Comparison of ENCODE assay signal across 7 cellular contexts in the genomic region with DNA sequence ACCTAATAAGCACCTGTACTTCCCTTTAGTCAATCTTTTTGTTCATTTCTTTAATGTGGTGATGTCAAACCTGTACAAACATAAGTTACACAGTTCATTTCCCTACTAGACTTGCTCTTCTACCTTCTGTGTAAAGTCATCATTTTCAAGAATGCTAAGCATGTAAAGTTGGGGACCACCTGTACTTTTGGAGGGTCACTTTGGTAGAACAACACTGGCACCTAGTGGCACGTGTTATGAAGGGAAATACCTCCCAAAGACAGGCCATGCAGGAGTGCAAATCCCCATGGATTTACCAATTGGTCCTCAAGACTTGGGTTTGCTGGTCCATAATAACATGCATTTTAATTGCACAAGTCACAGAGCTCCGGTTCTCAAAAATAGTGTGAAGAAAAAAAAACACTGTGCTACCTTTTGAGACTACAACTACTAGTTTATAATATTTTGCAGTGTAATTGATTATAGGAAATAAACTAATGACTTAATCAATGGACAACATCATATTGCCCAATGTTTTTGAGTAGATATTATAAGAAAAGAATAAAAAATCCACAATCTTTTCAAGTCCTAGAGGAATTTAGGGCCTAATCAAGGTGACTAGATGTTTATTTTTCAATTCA.
A peak's percentile ranks its signal among the peaks of the same experiment; 100 is the strongest.
DNase-seq lines count a peak whose midpoint lies in the region; ATAC-seq and TF ChIP-seq lines count a peak whose summit lies in the region.

No MANE protein-coding gene starts in this region.

- H3K4me3 ChIP-seq in gastroesophageal sphincter = no peak overlapping the region

- WGBS in gastroesophageal sphincter (ENCODE audit: low coverage in 1 of 2), 2 donors = 18 to 23% methylated on average over 2 of the region's 2 CpGs

- no peak overlapping the region for H3K27ac ChIP-seq in gastroesophageal sphincter

- TF ChIP-seq POLR2A in gastroesophageal sphincter (IDR thresholded peaks at IDR 0.05) = no peak

- peaks cover 4% of the 10 kb centered on the region for H3K27me3 ChIP-seq in gastroesophageal sphincter

- no peak for ATAC-seq in gastroesophageal sphincter
- ATAC-seq in GM21576 (IDR thresholded peaks at IDR 0.05; ENCODE audit: unreplicated experiment) = no peak

- TF ChIP-seq EP300 in gastroesophageal sphincter (IDR thresholded peaks at IDR 0.05) = no peak

- no peaks in the 10 kb centered on the region for H3K36me3 ChIP-seq in gastroesophageal sphincter

- H3K9me3 ChIP-seq in gastroesophageal sphincter = no peaks in the 10 kb centered on the region

- H3K4me1 ChIP-seq in gastroesophageal sphincter = no peaks in the 10 kb centered on the region

- DNase-seq in ELF-1 (ENCODE audit: low read depth, low spot score) (peak; percentile 76), HPDE6-E6E7 (ENCODE audit: extremely low spot score) (peak; percentile 63), SW480 (ENCODE audit: low spot score) (peak; percentile 82), retina (peak; percentile 42), GOT3 (lab: John Stamatoyannopoulos, UW) (no peak)

- peak in 3 of 4 experiments; percentile 21 to 61 (median 36) for TF ChIP-seq CTCF in gastroesophageal sphincter (IDR thresholded peaks at IDR 0.05)
